In the genomic region with DNA sequence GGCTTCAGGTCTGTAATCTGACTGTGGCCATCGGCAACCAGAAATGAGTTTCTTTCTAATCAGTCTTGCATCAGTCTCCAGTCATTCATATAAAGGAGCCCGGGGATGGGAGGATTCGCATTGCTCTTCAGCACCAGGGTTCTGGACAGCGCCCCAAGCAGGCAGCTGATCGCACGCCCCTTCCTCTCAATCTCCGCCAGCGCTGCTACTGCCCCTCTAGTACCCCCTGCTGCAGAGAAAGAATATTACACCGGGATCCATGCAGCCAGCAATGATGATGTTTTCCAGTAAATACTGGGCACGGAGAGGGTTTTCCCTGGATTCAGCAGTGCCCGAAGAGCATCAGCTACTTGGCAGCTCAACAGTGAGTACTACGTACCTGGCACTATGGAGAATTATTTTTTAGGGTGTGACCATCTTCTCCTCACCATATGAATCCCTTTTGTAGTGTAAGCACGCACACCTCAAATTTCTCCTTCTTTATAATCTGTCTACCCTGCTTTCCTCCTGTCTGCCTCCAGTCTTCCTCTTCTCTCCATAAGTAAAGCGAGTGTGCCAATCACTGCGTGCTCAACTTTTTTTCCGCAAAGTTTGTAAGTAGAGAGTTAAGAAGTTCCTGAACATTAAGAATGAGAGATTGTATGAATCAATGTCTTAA, we compare ENCODE assay signal across 7 cellular contexts. TPM values are rescaled to one million over a fixed set of nuclear protein-coding genes. Genes with fewer than 3 reads are reported as not detected.
DNase-seq lines count a peak whose midpoint lies in the region; ATAC-seq and TF ChIP-seq lines count a peak whose summit lies in the region.

A gene (plus strand): TSS at position 118 of the 658 bp plus-strand sequence. CDS start 142 bp downstream, at position 260.

- ATAC-seq in HG02870 (IDR thresholded peaks at IDR 0.05; ENCODE audit: unreplicated experiment) (peak; percentile 63), esophagus mucosa (peak; percentile 60), GM19452 (IDR thresholded peaks at IDR 0.05; ENCODE audit: unreplicated experiment) (no peak)

- H3K9me3 Mint-ChIP-seq in neural crest cell: no peaks in the 10 kb centered on the region

- peak; percentile 92 for DNase-seq in NCI-H2227 treated with DMSO at 0.1 percent for 48 hours (lab: John Stamatoyannopoulos, UW)
- DNase-seq in activated CD4-positive, CD25-positive, alpha-beta regulatory T cell treated with anti-CD3 and anti-CD28 coated beads, Interleukin-2, amount 50 U/mL, for 72 hours: peak; percentile 42
- peak; percentile 90 for DNase-seq in neural crest cell (ENCODE audit: low read depth, low spot score)

- H3K36me3 Mint-ChIP-seq in neural crest cell (ENCODE audit: low read depth): no peaks in the 10 kb centered on the region

- no peak within 1 kb of the TSS for H3K4me3 Mint-ChIP-seq in neural crest cell

- no peak within 1 kb of the TSS for H3K27ac Mint-ChIP-seq in neural crest cell (ENCODE audit: unreplicated experiment)

- TF ChIP-seq CTCF in GM12874 (IDR thresholded peaks at IDR 0.05; ENCODE audit: insufficient read depth, low read depth, low read length): peak; percentile 68
- TF ChIP-seq CTCF in neural crest cell (conservative IDR thresholded peaks at IDR 0.05): peak; percentile 75

- no peaks in the 10 kb centered on the region for H3K4me1 Mint-ChIP-seq in neural crest cell

- peaks cover 59% of the 10 kb centered on the region for H3K27me3 Mint-ChIP-seq in neural crest cell (ENCODE audit: low read depth)

RNA-seq across cellular contexts. Expression of the gene that starts here (rescaled TPM):
- not detected for total RNA-seq in esophagus mucosa
- total RNA-seq in neural crest cell: 0.09 and 0.23 TPM in 2 replicates

Comparison
In these comparisons a context has a peak if more than half of its experiments do, and no peak if none do; other contexts are left out.
1. Peak in ATAC-seq in esophagus mucosa; RNA of the gene not detected or under 1 TPM.
2. Peak in DNase-seq in neural crest cell; RNA of the gene not detected or under 1 TPM.
3. DNase-seq: peak in every context shown above with its lines; median percentile 92 in NCI-H2227 treated with DMSO at 0.1 percent for 48 hours; 90 in neural crest cell; 42 in activated CD4-positive, CD25-positive, alpha-beta regulatory T cell treated with anti-CD3 and anti-CD28 coated beads, Interleukin-2, amount 50 U/mL, for 72 hours.